Comparison of ENCODE assay signal across 7 cellular contexts in the genomic region with DNA sequence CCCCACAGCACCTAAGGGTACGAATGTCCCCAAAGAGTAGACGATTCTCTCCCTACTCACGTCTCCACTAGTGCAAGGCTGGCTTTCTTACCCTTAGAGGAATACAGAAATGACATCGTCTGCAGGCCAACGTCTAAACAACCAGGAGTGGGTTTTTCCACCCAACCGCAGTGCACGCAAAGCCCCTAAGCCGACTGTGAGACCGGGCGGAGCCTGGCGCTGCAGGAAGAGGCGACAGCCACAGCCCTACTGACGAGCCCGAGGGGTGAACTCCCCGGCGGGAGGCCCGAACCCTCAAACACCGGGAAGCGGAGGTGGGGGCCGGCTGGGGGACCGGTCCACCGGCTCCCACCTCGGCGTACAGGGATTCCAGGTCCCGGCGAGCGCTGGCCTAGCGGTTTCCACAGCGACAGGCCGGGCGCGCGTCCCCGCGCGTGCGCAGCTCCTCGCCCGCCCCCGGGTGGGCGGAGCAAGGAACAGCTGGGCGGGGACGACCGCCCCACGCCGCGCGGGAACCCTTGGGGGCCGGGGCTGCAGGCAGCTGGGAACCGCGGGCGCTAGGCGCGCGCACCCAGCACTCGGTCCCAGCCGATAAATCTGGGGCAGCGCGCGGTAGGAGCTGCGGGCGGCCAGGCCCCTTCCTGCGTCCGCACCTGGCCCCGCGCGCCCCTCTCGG. TPM values are rescaled to one million over a fixed set of nuclear protein-coding genes. Genes with fewer than 3 reads are reported as not detected.
DNase-seq lines count a peak whose midpoint lies in the region; ATAC-seq, FAIRE-seq and TF ChIP-seq lines count a peak whose summit lies in the region.

A gene with protein sequence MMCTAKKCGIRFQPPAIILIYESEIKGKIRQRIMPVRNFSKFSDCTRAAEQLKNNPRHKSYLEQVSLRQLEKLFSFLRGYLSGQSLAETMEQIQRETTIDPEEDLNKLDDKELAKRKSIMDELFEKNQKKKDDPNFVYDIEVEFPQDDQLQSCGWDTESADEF (minus strand): TSS at position 413 of the 676 bp plus-strand sequence. CDS start 3,593 bp downstream, outside the sequence.
PIGX (plus strand) TSS at position 540 of the 676 bp plus-strand sequence.

- no peak for TF ChIP-seq CTCF in astrocyte of the cerebellum (IDR thresholded peaks at IDR 0.05; ENCODE audit: low read depth, low read length, missing control alignments)

- H3K4me3 ChIP-seq in astrocyte of the cerebellum (ENCODE audit: low read depth, low read length) = peak within 1 kb of the TSS; percentile 69

- in situ Hi-C loops in astrocyte of the cerebellum (cut with HindIII; ENCODE audit: low sequenced_read_pairs) = no loop called here

- FAIRE-seq in GM18507 (lab: Jason Lieb, UNC) = peak; percentile 86

- intact Hi-C loops in sciatic nerve (cut with DNase I) = no loop called here

- DNase-seq in GM18507 (ENCODE audit: extremely low spot score, insufficient read length, low read depth) (peak; percentile 89), NCI-H187 treated with DMSO at 0.1 percent for 48 hours (lab: John Stamatoyannopoulos, UW) (peak; percentile 36), T-helper 9 cell (peak; percentile 89), astrocyte of the cerebellum (ENCODE audit: low read depth) (peak; percentile 44), hypothalamus (lab: John Stamatoyannopoulos, UW) (peak; percentile 35 to 94 (median 83)), sciatic nerve (ENCODE audit: low spot score) (peak; percentile 89)

- ATAC-seq in HG02943 (IDR thresholded peaks at IDR 0.05; ENCODE audit: low read depth, unreplicated experiment) (peak; percentile 57), sciatic nerve (peak; percentile 98)

RNA-seq across cellular contexts. Expression of the first gene that starts in this region (rescaled TPM):
- total RNA-seq in sciatic nerve = 1.7 TPM

RNA-seq across cellular contexts. Expression of gene PIGX, which starts in this region (rescaled TPM):
- total RNA-seq in sciatic nerve = 18.4 TPM

Comparison
In these comparisons a context has a peak if more than half of its experiments do, and no peak if none do; other contexts are left out.
1. Peak in every context shown above with its lines: DNase-seq, ATAC-seq and H3K4me3 ChIP-seq.
2. DNase-seq: peak in every context shown above with its lines; median percentile 89 in GM18507; 89 in T-helper 9 cell; 89 in sciatic nerve; 83 in hypothalamus; 44 in astrocyte of the cerebellum; 36 in NCI-H187 treated with DMSO at 0.1 percent for 48 hours.